ENCODE assay signal across 18 cellular contexts in genomic region chr11:9169595-9170295, GRCh38.
DNase-seq lines count a peak whose midpoint lies in the region; ATAC-seq, FAIRE-seq and TF ChIP-seq lines count a peak whose summit lies in the region.
"Had no signal": no experiment of that assay in that cellular context is flagged by ENCODE, and none has a peak within 500 bp of the region (broad histone marks: within the 10 kb centered on the region; RNA-seq: fewer than 3 reads in every experiment).

No MANE protein-coding gene starts in this region.

- 50 to 52% (median 52%) methylated on average over 7 of the region's 7 CpGs for WGBS in adrenal gland, 4 donors

- intact Hi-C loops in Panc1 (cut with micrococcal nuclease; ENCODE audit: unreplicated experiment), result loop anchor here (10.0 kb wide), 2 partner anchors 215 to 335 kb away; partner anchors contain the start of gene IPO7
- intact Hi-C loops in endothelial cell of umbilical vein (cut with micrococcal nuclease), result loop anchor here (5.0 to 10.0 kb wide), 2 partner anchors 93 to 215 kb away; partner anchors contain the start of gene IPO7
- intact Hi-C loops in adrenal gland (cut with DNase I), result no loop called here
- intact Hi-C loops in naive thymus-derived CD4-positive, alpha-beta T cell (cut with micrococcal nuclease), result loop anchor here (5.0 kb wide), 4 partner anchors 83 to 293 kb away; partner anchors contain the start of gene ZNF143 (in 1 of the 2)

- H3K27me3 ChIP-seq in Panc1 (ENCODE audit: control insufficient read depth, insufficient read depth, low read length), result no peaks in the 10 kb centered on the region
- no peaks in the 10 kb centered on the region for H3K27me3 ChIP-seq in endothelial cell of umbilical vein (ENCODE audit: control insufficient read depth in 2 of 2, insufficient read depth in 2 of 2, low read length in 2 of 2)
- H3K27me3 ChIP-seq in adrenal gland, result no peaks in the 10 kb centered on the region
- no peaks in the 10 kb centered on the region for H3K27me3 ChIP-seq in naive thymus-derived CD4-positive, alpha-beta T cell (ENCODE audit: control insufficient read depth in 2 of 2, insufficient read depth in 2 of 2, low read length in 2 of 2)
- H3K27me3 ChIP-seq: upper lobe of right lung had no signal

- no peaks in the 10 kb centered on the region for H3K27me3 Mint-ChIP-seq in naive thymus-derived CD4-positive, alpha-beta T cell
- H3K27me3 Mint-ChIP-seq: naive B cell had no signal

- H3K4me3 Mint-ChIP-seq in naive thymus-derived CD4-positive, alpha-beta T cell, result no peak overlapping the region
- H3K4me3 Mint-ChIP-seq: naive B cell had no signal

- H3K9ac ChIP-seq in endothelial cell of umbilical vein (replicated peaks; ENCODE audit: extremely low read depth, insufficient read depth, low read length), result no peak overlapping the region

- BruUV-seq in Panc1 (replicated peaks; lab: Mats Ljungman, UMichigan) (no TSS peak), endothelial cell of umbilical vein (replicated peaks; lab: Mats Ljungman, UMichigan) (no TSS peak)

- dilution Hi-C loops in endothelial cell of umbilical vein (cut with MboI; ENCODE audit: extremely low pct_ligation_motif_present, low sequenced_read_pairs), result no loop called here

- H3K27ac ChIP-seq in Panc1 (ENCODE audit: low read length) (no peak overlapping the region), endothelial cell of umbilical vein (ENCODE audit: insufficient read depth, low read depth, low read length) (peak overlapping the region; percentile 32), adrenal gland (peak overlapping the region in 1 of 5 donors; percentile 26)
- H3K27ac ChIP-seq in naive thymus-derived CD4-positive, alpha-beta T cell (ENCODE audit: low read depth, low read length), result no peak overlapping the region
- H3K27ac ChIP-seq: upper lobe of right lung had no signal

- TF ChIP-seq POLR2A in endothelial cell of umbilical vein (IDR thresholded peaks at IDR 0.05; ENCODE audit: low read depth, low read length) (no peak), adrenal gland (IDR thresholded peaks at IDR 0.05) (no peak)

- H3K4me3 ChIP-seq in Panc1 (ENCODE audit: low read depth in 2 of 2, low read length in 2 of 2) (no peak overlapping the region), endothelial cell of umbilical vein (replicated peaks in 1 of 3; ENCODE audit: insufficient read depth in 1 of 3, low read depth in 1 of 3, low read length in 3 of 3) (no peak overlapping the region), adrenal gland (no peak overlapping the region)
- H3K4me3 ChIP-seq in naive thymus-derived CD4-positive, alpha-beta T cell (ENCODE audit: low read length), result no peak overlapping the region
- H3K4me3 ChIP-seq: upper lobe of right lung had no signal

- DNase-seq in A172 (ENCODE audit: low spot score), result peak; percentile 69
- peak; percentile 48 for DNase-seq in GM13976 (ENCODE audit: low spot score)
- DNase-seq in Panc1 (ENCODE audit: low read depth, low spot score), result peak; percentile 22
- peak; percentile 32 for DNase-seq in endothelial cell of umbilical vein (ENCODE audit: low read depth, low spot score)
- no peak for DNase-seq in adrenal gland
- DNase-seq in naive thymus-derived CD4-positive, alpha-beta T cell, result no peak
- DNase-seq: activated CD4-positive, alpha-beta T cell treated with anti-CD3 and anti-CD28 coated beads, Interleukin-2, amount 50 U/mL, for 48 hours; AML-193; central memory CD4-positive, alpha-beta T cell; naive B cell; NCI-H2227 treated with DMSO at 0.1 percent for 48 hours; right cardiac atrium; stimulated activated CD4-positive, alpha-beta T cell treated with anti-CD3 and anti-CD28 coated beads, Interleukin-2, amount 100 ng/mL, for 48 hours; upper lobe of right lung had no signal

- no peak for ATAC-seq in Panc1
- ATAC-seq in GM21515 (IDR thresholded peaks at IDR 0.05; ENCODE audit: unreplicated experiment), result no peak
- ATAC-seq in GM18870 (IDR thresholded peaks at IDR 0.05; ENCODE audit: unreplicated experiment), result no peak
- no peak for ATAC-seq in naive thymus-derived CD4-positive, alpha-beta T cell
- ATAC-seq: left lobe of liver, upper lobe of right lung had no signal

- H4K20me1 ChIP-seq in endothelial cell of umbilical vein (replicated peaks; ENCODE audit: control insufficient read depth, extremely low read depth, insufficient read depth, low read length), result no peaks in the 10 kb centered on the region

- H3K27ac Mint-ChIP-seq in naive thymus-derived CD4-positive, alpha-beta T cell, result peak overlapping the region in 2 of 9 donors; percentile 5 to 33

- TF ChIP-seq CTCF in GM13976 (IDR thresholded peaks at IDR 0.05; ENCODE audit: borderline replicate concordance, control extremely low read depth, extremely low read depth, insufficient read depth, missing control alignments) (no peak), Panc1 (IDR thresholded peaks at IDR 0.05) (no peak), endothelial cell of umbilical vein (IDR thresholded peaks at IDR 0.05; ENCODE audit: extremely low read depth in 1 of 2, insufficient read depth in 1 of 2, low read depth in 1 of 2, low read length in 2 of 2) (no peak), adrenal gland (IDR thresholded peaks at IDR 0.05) (no peak)

- H3K4me1 Mint-ChIP-seq in naive thymus-derived CD4-positive, alpha-beta T cell, result peaks cover 0 to 29% (median 10%) of the 10 kb centered on the region in 7 donors

- POLR2A ChIA-PET in Panc1 (lab: Charles Lee), result interaction anchor here (0.6 to 0.7 kb wide), 3 partner anchors 21 to 848 kb away, joined by 3 to 6 read pairs (median 5); no protein-coding TSS in a partner anchor
- POLR2A ChIA-PET in endothelial cell of umbilical vein (lab: Charles Lee), result interaction anchor here (1.3 kb wide), 1 partner anchor 291 kb away, joined by 5 read pairs; the partner anchor contains the start of gene ZNF143
- POLR2A ChIA-PET in naive thymus-derived CD4-positive, alpha-beta T cell (lab: Charles Lee), result interaction anchor here (0.8 to 0.9 kb wide), 2 partner anchors 167 to 290 kb away, joined by 3 read pairs; no protein-coding TSS in a partner anchor

- H3K9me3 Mint-ChIP-seq in naive thymus-derived CD4-positive, alpha-beta T cell, result peaks cover 0 to 8% (median 0%) of the 10 kb centered on the region in 11 donors
- H3K9me3 Mint-ChIP-seq: naive B cell had no signal

- H3K4me2 ChIP-seq in endothelial cell of umbilical vein (ENCODE audit: insufficient read depth, low read length), result peak overlapping the region; percentile 3

- H3K36me3 ChIP-seq in Panc1 (ENCODE audit: control insufficient read depth, insufficient read depth, low read length), result peaks cover 5% of the 10 kb centered on the region
- peaks cover 5 to 8% of the 10 kb centered on the region in 2 experiments for H3K36me3 ChIP-seq in endothelial cell of umbilical vein (ENCODE audit: control insufficient read depth in 2 of 2, extremely low read depth in 1 of 2, insufficient read depth in 2 of 2, low read length in 2 of 2)
- peaks cover 0 to 14% of the 10 kb centered on the region in 2 donors for H3K36me3 ChIP-seq in adrenal gland (replicated peaks in 1 of 2)
- peaks cover 0 to 35% (median 0%) of the 10 kb centered on the region in 3 experiments for H3K36me3 ChIP-seq in naive thymus-derived CD4-positive, alpha-beta T cell (ENCODE audit: control insufficient read depth in 2 of 3, insufficient read depth in 3 of 3, low read length in 3 of 3)

- H2AFZ ChIP-seq in endothelial cell of umbilical vein (ENCODE audit: low read depth, low read length), result no peak overlapping the region

- CTCF ChIA-PET in Panc1 (lab: Charles Lee), result interaction anchor here (0.6 to 0.7 kb wide), 2 partner anchors 203 to 354 kb away, joined by 3 to 6 read pairs; no protein-coding TSS in a partner anchor
- CTCF ChIA-PET in endothelial cell of umbilical vein (lab: Charles Lee), result interaction anchor here (1.0 to 2.2 kb wide), 3 partner anchors 26 to 337 kb away, joined by 3 to 11 read pairs (median 3); no protein-coding TSS in a partner anchor
- CTCF ChIA-PET in naive thymus-derived CD4-positive, alpha-beta T cell (lab: Charles Lee), result no interaction called here

- H3K36me3 Mint-ChIP-seq in naive thymus-derived CD4-positive, alpha-beta T cell, result peaks cover 16 to 61% (median 48%) of the 10 kb centered on the region in 5 donors

- no peaks in the 10 kb centered on the region for H3K9me1 ChIP-seq in endothelial cell of umbilical vein (replicated peaks; ENCODE audit: control insufficient read depth, extremely low read depth, insufficient read depth, low read length)

- peaks cover 2% of the 10 kb centered on the region for H3K79me2 ChIP-seq in endothelial cell of umbilical vein (ENCODE audit: control insufficient read depth, insufficient read depth, low read length)

- H3K4me1 ChIP-seq in Panc1 (ENCODE audit: control insufficient read depth, insufficient read depth, low read length), result no peaks in the 10 kb centered on the region
- H3K4me1 ChIP-seq in endothelial cell of umbilical vein (ENCODE audit: control insufficient read depth, extremely low read depth, insufficient read depth, low read length), result peaks cover 14% of the 10 kb centered on the region
- no peaks in the 10 kb centered on the region for H3K4me1 ChIP-seq in adrenal gland (replicated peaks in 1 of 2)
- H3K4me1 ChIP-seq in naive thymus-derived CD4-positive, alpha-beta T cell (ENCODE audit: control insufficient read depth in 2 of 2, insufficient read depth in 2 of 2, low read length in 2 of 2), result no peaks in the 10 kb centered on the region
- H3K4me1 ChIP-seq: upper lobe of right lung had no signal

- FAIRE-seq in endothelial cell of umbilical vein (lab: Jason Lieb, UNC), result peak; percentile 49
- FAIRE-seq: H1 had no signal

- H3K9me3 ChIP-seq in Panc1 (ENCODE audit: control insufficient read depth, insufficient read depth, low read depth, low read length) (no peaks in the 10 kb centered on the region), endothelial cell of umbilical vein (replicated peaks; ENCODE audit: control insufficient read depth, insufficient read depth, low read length) (no peaks in the 10 kb centered on the region), adrenal gland (replicated peaks in 1 of 3) (no peaks in the 10 kb centered on the region)
- H3K9me3 ChIP-seq in naive thymus-derived CD4-positive, alpha-beta T cell (ENCODE audit: control insufficient read depth in 2 of 3, low read length in 3 of 3), result no peaks in the 10 kb centered on the region
- H3K9me3 ChIP-seq: upper lobe of right lung had no signal

- in situ Hi-C loops in GM13976 (cut with MboI; ENCODE audit: low sequenced_read_pairs, unreplicated experiment) (loop anchor here (10.0 kb wide), 1 partner anchor 325 kb away; no protein-coding TSS in a partner anchor), Panc1 (cut with HindIII; ENCODE audit: low pct_unique_long_range_greater_than_20kb, low sequenced_read_pairs) (no loop called here)

TF ChIP-seq in endothelial cell of umbilical vein, 7 proteins besides CTCF, POLR2A, EP300 and RAD21 (continues in another document):
- TF ChIP-seq GATA2 (IDR thresholded peaks at IDR 0.05; ENCODE audit: insufficient read depth, insufficient read length, low read depth, low read length) (peak; percentile 88), MAX (IDR thresholded peaks at IDR 0.05; ENCODE audit: insufficient read depth, insufficient read length) (no peak), MYC (IDR thresholded peaks at IDR 0.05; ENCODE audit: low read depth, low read length) (no peak), FOS (IDR thresholded peaks at IDR 0.05; ENCODE audit: borderline replicate concordance, insufficient read depth, low read length) (peak; percentile 24)

Comparison
In these comparisons a context has a peak if more than half of its experiments do, and no peak if none do; other contexts are left out.
1. DNase-seq: peak in A172 (single experiment), GM13976 (single experiment), Panc1 (single experiment) and endothelial cell of umbilical vein (single experiment); none in adrenal gland (0 of 7) and naive thymus-derived CD4-positive, alpha-beta T cell (0 of 9).
2. intact Hi-C loops: an anchor here in Panc1 (10.0 kb wide), endothelial cell of umbilical vein (5.0 to 10.0 kb wide) and naive thymus-derived CD4-positive, alpha-beta T cell (5.0 kb wide); none called in adrenal gland.